ENCODE assay signal across 24 cellular contexts in the genomic region with DNA sequence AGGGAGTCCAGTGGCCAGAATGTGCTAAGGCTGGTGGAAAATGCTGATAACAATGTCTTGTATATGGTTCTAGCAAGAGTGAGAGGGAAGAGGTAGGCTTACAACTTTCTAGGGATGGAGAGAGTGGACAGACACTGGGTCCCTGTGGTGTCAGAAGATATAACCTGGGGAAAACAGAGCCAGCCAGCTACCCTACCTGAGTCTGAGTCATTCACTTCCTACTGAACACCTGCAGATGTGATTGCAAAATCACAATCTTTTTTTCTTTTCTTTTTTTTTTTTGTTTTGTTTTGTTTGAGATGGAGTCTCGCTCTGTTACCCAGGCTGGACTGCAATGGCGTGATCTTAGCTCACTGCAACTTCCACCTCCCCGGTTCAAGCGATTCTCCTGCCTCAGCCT. TPM values are rescaled to one million over a fixed set of nuclear protein-coding genes. Genes with fewer than 3 reads are reported as not detected.
A peak's percentile ranks its signal among the peaks of the same experiment; 100 is the strongest.
DNase-seq lines count a peak whose midpoint lies in the region; ATAC-seq and TF ChIP-seq lines count a peak whose summit lies in the region.
"Had no signal": no experiment of that assay in that cellular context is flagged by ENCODE, and none has a peak within 500 bp of the region (broad histone marks: within the 10 kb centered on the region; RNA-seq: fewer than 3 reads in every experiment).

No MANE protein-coding gene starts in this region.

- POLR2A ChIA-PET in activated CD4-positive, alpha-beta T cell treated with anti-CD3 and anti-CD28 coated beads, Interleukin-2, amount 10 ng/mL, durations not matched to agents 7 days and 5 days (lab: Charles Lee), result no interaction called here

- TF ChIP-seq CTCF in neutrophil (IDR thresholded peaks at IDR 0.05), result no peak
- TF ChIP-seq CTCF in Calu3 (IDR thresholded peaks at IDR 0.05; ENCODE audit: unreplicated experiment), result no peak

- H3K36me3 ChIP-seq in neutrophil, result peaks cover 25% of the 10 kb centered on the region
- H3K36me3 ChIP-seq: adrenal gland, left ventricle myocardium inferior, right lobe of liver, transverse colon had no signal

- no peak overlapping the region for H3K4me3 Mint-ChIP-seq in activated CD4-positive, alpha-beta T cell treated with anti-CD3 and anti-CD28 coated beads, Interleukin-2, amount 10 ng/mL, durations not matched to agents 7 days and 5 days
- H3K4me3 Mint-ChIP-seq in central memory CD8-positive, alpha-beta T cell, result no peak overlapping the region
- H3K4me3 Mint-ChIP-seq in Calu3 (ENCODE audit: low read depth, unreplicated experiment), result no peak overlapping the region
- H3K4me3 Mint-ChIP-seq: activated CD8-positive, alpha-beta memory T cell treated with anti-CD3 and anti-CD28 coated beads, Interleukin-2, amount 10 ng/mL, durations not matched to agents 7 days and 5 days had no signal

- H3K9me3 Mint-ChIP-seq in activated CD4-positive, alpha-beta T cell treated with anti-CD3 and anti-CD28 coated beads, Interleukin-2, amount 10 ng/mL, durations not matched to agents 7 days and 5 days, result peaks cover 11% of the 10 kb centered on the region
- H3K9me3 Mint-ChIP-seq in central memory CD8-positive, alpha-beta T cell, result no peaks in the 10 kb centered on the region
- H3K9me3 Mint-ChIP-seq in Calu3 (ENCODE audit: low read depth, unreplicated experiment), result peaks cover 6% of the 10 kb centered on the region

- peak overlapping the region; percentile 56 for H3K27ac ChIP-seq in neutrophil
- H3K27ac ChIP-seq: adrenal gland, coronary artery, heart right ventricle, left ventricle myocardium inferior, right lobe of liver, stomach, transverse colon had no signal

- peaks cover 50% of the 10 kb centered on the region for H3K36me3 Mint-ChIP-seq in activated CD4-positive, alpha-beta T cell treated with anti-CD3 and anti-CD28 coated beads, Interleukin-2, amount 10 ng/mL, durations not matched to agents 7 days and 5 days (ENCODE audit: low read depth)
- H3K36me3 Mint-ChIP-seq in central memory CD8-positive, alpha-beta T cell (ENCODE audit: insufficient read depth), result peaks cover 10% of the 10 kb centered on the region
- H3K36me3 Mint-ChIP-seq in Calu3 (ENCODE audit: insufficient read depth, unreplicated experiment), result peaks cover 46% of the 10 kb centered on the region

- DNase-seq in activated CD4-positive, alpha-beta T cell treated with anti-CD3 and anti-CD28 coated beads, Interleukin-2, amount 10 ng/mL, durations not matched to agents 7 days and 5 days, result no peak
- no peak for DNase-seq in activated CD4-positive, alpha-beta T cell treated with anti-CD3 and anti-CD28 coated beads, Interleukin-2, amount 50 U/mL, for 48 hours
- peak; percentile 0 for DNase-seq in NCI-H226
- no peak for DNase-seq in central memory CD8-positive, alpha-beta T cell (ENCODE audit: low spot score in 2 of 2)
- DNase-seq in DMS79 (lab: John Stamatoyannopoulos, UW), result no peak
- DNase-seq in NCI-H1930 (lab: John Stamatoyannopoulos, UW), result no peak
- DNase-seq in Calu3, result no peak
- DNase-seq: activated CD4-positive, CD25-positive, alpha-beta regulatory T cell treated with anti-CD3 and anti-CD28 coated beads, Interleukin-2, amount 50 U/mL, for 72 hours; activated CD8-positive, alpha-beta memory T cell treated with anti-CD3 and anti-CD28 coated beads, Interleukin-2, amount 10 ng/mL, durations not matched to agents 7 days and 5 days; adrenal gland; heart right ventricle; left ventricle myocardium inferior; midbrain; NCI-H1694 treated with DMSO at 0.1 percent for 48 hours; NCI-H774; right lobe of liver; stomach; SW 1271; transverse colon had no signal

- no peak for ATAC-seq in central memory CD8-positive, alpha-beta T cell (replicated peaks; ENCODE audit: extremely low read depth, poor library complexity, severe bottlenecking)
- ATAC-seq: activated CD8-positive, alpha-beta memory T cell treated with anti-CD3 and anti-CD28 coated beads, Interleukin-2, amount 10 ng/mL, durations not matched to agents 7 days and 5 days; heart right ventricle; K562; right lobe of liver; Right ventricle myocardium inferior had no signal

- CTCF ChIA-PET in activated CD4-positive, alpha-beta T cell treated with anti-CD3 and anti-CD28 coated beads, Interleukin-2, amount 10 ng/mL, durations not matched to agents 7 days and 5 days (lab: Charles Lee), result no interaction called here
- CTCF ChIA-PET in Calu3 (lab: Charles Lee), result interaction anchor here (0.7 kb wide), 1 partner anchor 145 kb away, joined by 4 read pairs; no protein-coding TSS in a partner anchor

- H3K27ac Mint-ChIP-seq in activated CD4-positive, alpha-beta T cell treated with anti-CD3 and anti-CD28 coated beads, Interleukin-2, amount 10 ng/mL, durations not matched to agents 7 days and 5 days, result peak overlapping the region; percentile 58
- peak overlapping the region; percentile 27 for H3K27ac Mint-ChIP-seq in central memory CD8-positive, alpha-beta T cell (ENCODE audit: low read depth)
- H3K27ac Mint-ChIP-seq in Calu3 (ENCODE audit: unreplicated experiment), result no peak overlapping the region
- H3K27ac Mint-ChIP-seq: activated CD8-positive, alpha-beta memory T cell treated with anti-CD3 and anti-CD28 coated beads, Interleukin-2, amount 10 ng/mL, durations not matched to agents 7 days and 5 days; activated T-helper 2 cell treated with anti-CD3 and anti-CD28 coated beads, Interferon-gamma antibody, Interleukin-2, Interleukin-4, amounts not matched to agents 10 μg/mL and 5 μg/mL and 100 μg/mL, durations not matched to agents 14 hours and 24 hours and 36 hours had no signal

- no peaks in the 10 kb centered on the region for H3K27me3 Mint-ChIP-seq in activated CD4-positive, alpha-beta T cell treated with anti-CD3 and anti-CD28 coated beads, Interleukin-2, amount 10 ng/mL, durations not matched to agents 7 days and 5 days
- no peaks in the 10 kb centered on the region for H3K27me3 Mint-ChIP-seq in central memory CD8-positive, alpha-beta T cell
- H3K27me3 Mint-ChIP-seq in Calu3 (ENCODE audit: unreplicated experiment), result no peaks in the 10 kb centered on the region
- H3K27me3 Mint-ChIP-seq: activated CD8-positive, alpha-beta memory T cell treated with anti-CD3 and anti-CD28 coated beads, Interleukin-2, amount 10 ng/mL, durations not matched to agents 7 days and 5 days had no signal

- H3K4me3 ChIP-seq in neutrophil (ENCODE audit: low read depth in 1 of 2, low read length in 1 of 2), result no peak overlapping the region
- H3K4me3 ChIP-seq: adrenal gland, coronary artery, heart right ventricle, K562, left ventricle myocardium inferior, right lobe of liver, stomach, transverse colon had no signal

- intact Hi-C loops in Calu3 (cut with micrococcal nuclease; ENCODE audit: unreplicated experiment), result no loop called here

- H3K4me1 Mint-ChIP-seq in activated CD4-positive, alpha-beta T cell treated with anti-CD3 and anti-CD28 coated beads, Interleukin-2, amount 10 ng/mL, durations not matched to agents 7 days and 5 days, result peaks cover 61% of the 10 kb centered on the region
- peaks cover 61% of the 10 kb centered on the region for H3K4me1 Mint-ChIP-seq in central memory CD8-positive, alpha-beta T cell
- peaks cover 52% of the 10 kb centered on the region for H3K4me1 Mint-ChIP-seq in Calu3 (ENCODE audit: low read depth, unreplicated experiment)

- no peaks in the 10 kb centered on the region for H3K27me3 ChIP-seq in neutrophil
- H3K27me3 ChIP-seq: adrenal gland, heart right ventricle, right lobe of liver, stomach, transverse colon had no signal

- H3K9me3 ChIP-seq in neutrophil, result no peaks in the 10 kb centered on the region
- H3K9me3 ChIP-seq: adrenal gland, heart right ventricle, left ventricle myocardium inferior, right lobe of liver, stomach, transverse colon had no signal

- BruUV-seq in Calu3 (replicated peaks; lab: Mats Ljungman, UMichigan), result no TSS peak

- peaks cover 56 to 64% of the 10 kb centered on the region in 2 experiments for H3K4me1 ChIP-seq in neutrophil (ENCODE audit: control insufficient read depth in 1 of 2, insufficient read depth in 1 of 2, low read depth in 1 of 2, low read length in 1 of 2)

RNA-seq across cellular contexts. Expression of a gene that starts 7.3 kb away (rescaled TPM):
- total RNA-seq in activated CD4-positive, alpha-beta T cell treated with anti-CD3 and anti-CD28 coated beads, Interleukin-2, amount 10 ng/mL, durations not matched to agents 7 days and 5 days, result 10 to 100 TPM; 17.9 to 18.8 TPM
- 23.3 and 24.4 TPM in 2 replicates for total RNA-seq in Calu3 (2022)
